32 cellular contexts compared by ENCODE assay signal in genomic region chr10:44033008-44033407, GRCh38.
DNase-seq lines count a peak whose midpoint lies in the region; ATAC-seq and TF ChIP-seq lines count a peak whose summit lies in the region.
"Had no signal": no experiment of that assay in that cellular context is flagged by ENCODE, and none has a peak within 500 bp of the region (broad histone marks: within the 10 kb centered on the region; RNA-seq: fewer than 3 reads in every experiment).

No MANE protein-coding gene starts in this region.

- H2AK5ac ChIP-seq in IMR-90 (ENCODE audit: low read depth, low read length) = no peak overlapping the region

- H3K79me1 ChIP-seq in IMR-90 (ENCODE audit: low read depth in 1 of 2, low read length in 2 of 2) = no peaks in the 10 kb centered on the region

- DNase-seq in AG04449 (ENCODE audit: low read depth, low spot score) = peak; percentile 58
- peak; percentile 65 for DNase-seq in IMR-90
- peak; percentile 43 for DNase-seq in brain microvascular endothelial cell
- peak; percentile 12 for DNase-seq in iris pigment epithelial cell (ENCODE audit: low read depth)
- no peak for DNase-seq in nucleus accumbens (lab: John Stamatoyannopoulos, UW)
- DNase-seq in NCI-H510A treated with DMSO at 0.1 percent for 48 hours (lab: John Stamatoyannopoulos, UW) = no peak
- DNase-seq in PC-9 = no peak
- no peak for DNase-seq in KG1 (lab: John Stamatoyannopoulos, UW)
- DNase-seq: activated CD4-positive, alpha-beta T cell treated with anti-CD3 and anti-CD28 coated beads for 48 hours; activated CD8-positive, alpha-beta memory T cell treated with anti-CD3 and anti-CD28 coated beads for 24 hours; activated T-cell treated with anti-CD3 and anti-CD28 coated beads, Interleukin-2, amount 50 U/mL, for 1 hour; AML-193; CD8-positive, alpha-beta T cell; DMS153; effector memory CD8-positive, alpha-beta T cell; erythroblast; GDM1; hypothalamus; immature natural killer cell; left ventricle myocardium inferior; mesendoderm; NCI-H524; NK-92 treated with Interleukin-12 subunit alpha and Interleukin-12 subunit beta, amount 100 ng/mL, for 24 hours; SHP77 treated with DMSO at 0.1 percent for 48 hours; stimulated activated naive CD8-positive, alpha-beta T cell treated with anti-CD3 and anti-CD28 coated beads, Interleukin-15, Interleukin-2, amounts not matched to agents 100 U/mL and 50 U/mL, for 24 hours; T-helper 9 cell; WERI-Rb-1 had no signal

- H4K8ac ChIP-seq in IMR-90 (ENCODE audit: low read depth in 2 of 2, low read length in 2 of 2) = no peak overlapping the region

- no peak overlapping the region for H3K9ac ChIP-seq in IMR-90 (ENCODE audit: low read depth, low read length)

- in situ Hi-C loops in IMR-90 (cut with MboI; ENCODE audit: low sequenced_read_pairs) (no loop called here), brain microvascular endothelial cell (cut with HindIII; ENCODE audit: low pct_ligation_motif_present, low sequenced_read_pairs) (no loop called here)

- H4K91ac ChIP-seq in IMR-90 (ENCODE audit: insufficient read depth, low read depth, low read length) = no peak overlapping the region

- H4K20me1 ChIP-seq in IMR-90 (ENCODE audit: insufficient read depth, low read length) (no peaks in the 10 kb centered on the region), PC-9 (ENCODE audit: insufficient read depth) (no peaks in the 10 kb centered on the region; the same call in 1 of the 2 replicates)

- H3K36me3 ChIP-seq in IMR-90 (ENCODE audit: control insufficient read depth, insufficient read depth, low read length) (no peaks in the 10 kb centered on the region), brain microvascular endothelial cell (replicated peaks) (no peaks in the 10 kb centered on the region), PC-9 (ENCODE audit: low read depth) (no peaks in the 10 kb centered on the region)
- H3K36me3 ChIP-seq: cardiac muscle cell, gastroesophageal sphincter, left ventricle myocardium inferior, WERI-Rb-1 had no signal

- no peak overlapping the region for H2BK5ac ChIP-seq in IMR-90 (ENCODE audit: low read depth, low read length, poor library complexity, severe bottlenecking)

- no peak overlapping the region for H2AK9ac ChIP-seq in IMR-90 (replicated peaks; ENCODE audit: low read depth, low read length, poor library complexity)

- no peak overlapping the region for H2AFZ ChIP-seq in IMR-90 (replicated peaks; ENCODE audit: low read length, poor library complexity)
- no peak overlapping the region for H2AFZ ChIP-seq in PC-9

- H2BK15ac ChIP-seq in IMR-90 (ENCODE audit: low read depth, low read length) = no peak overlapping the region

- no peak overlapping the region for H3K4ac ChIP-seq in IMR-90 (ENCODE audit: low read depth, low read length)

- TF ChIP-seq RAD21 in IMR-90 (IDR thresholded peaks at IDR 0.05; ENCODE audit: low read length) = no peak

- no peak for TF ChIP-seq POLR2A in IMR-90 (IDR thresholded peaks at IDR 0.05; ENCODE audit: low read depth, low read length)

- dilution Hi-C loops in IMR-90 (cut with HindIII; ENCODE audit: low sequenced_read_pairs, unreplicated experiment) = no loop called here

- H3K27me3 ChIP-seq in IMR-90 (ENCODE audit: control insufficient read depth, insufficient read depth, low read length) (peaks cover 11% of the 10 kb centered on the region), brain microvascular endothelial cell (replicated peaks) (no peaks in the 10 kb centered on the region), PC-9 (ENCODE audit: insufficient read depth, low read depth) (no peaks in the 10 kb centered on the region; the same call in 1 of the 2 replicates)
- H3K27me3 ChIP-seq: cardiac muscle cell, gastroesophageal sphincter had no signal

- no peak overlapping the region for H3K4me2 ChIP-seq in IMR-90 (ENCODE audit: low read depth, low read length)
- H3K4me2 ChIP-seq in PC-9 = no peak overlapping the region

- H3K4me1 ChIP-seq in IMR-90 (ENCODE audit: control insufficient read depth, insufficient read depth, low read length) = no peaks in the 10 kb centered on the region
- no peaks in the 10 kb centered on the region for H3K4me1 ChIP-seq in PC-9 (replicated peaks; ENCODE audit: insufficient read depth)

- H3K56ac ChIP-seq in IMR-90 (ENCODE audit: extremely low read depth, insufficient read depth, low read length) = no peak overlapping the region

- intact Hi-C loops in IMR-90 (cut with micrococcal nuclease) (no loop called here), PC-9 (cut with micrococcal nuclease; ENCODE audit: unreplicated experiment) (no loop called here)

- no TSS peak for BruUV-seq in IMR-90 (replicated peaks; lab: Mats Ljungman, UMichigan)
- no TSS peak for BruUV-seq in PC-9 (replicated peaks; lab: Mats Ljungman, UMichigan)

- H3K4me3 ChIP-seq in AG04449 (ENCODE audit: low read depth, low read length) (no peak overlapping the region), IMR-90 (ENCODE audit: insufficient read depth, low read depth, low read length) (no peak overlapping the region), brain microvascular endothelial cell (ENCODE audit: low read depth, low read length) (no peak overlapping the region), PC-9 (no peak overlapping the region)
- H3K4me3 ChIP-seq: cardiac muscle cell, coronary artery, gastroesophageal sphincter, left ventricle myocardium inferior had no signal

- H3K79me2 ChIP-seq in PC-9 (ENCODE audit: low read depth) = no peaks in the 10 kb centered on the region

- H3F3A ChIP-seq in PC-9 (ENCODE audit: insufficient read depth, low read depth) = no peaks in the 10 kb centered on the region

- H3K9me3 ChIP-seq in IMR-90 (ENCODE audit: control insufficient read depth, insufficient read depth, low read length) = no peaks in the 10 kb centered on the region
- no peaks in the 10 kb centered on the region; the same call in 1 of the 2 replicates for H3K9me3 ChIP-seq in PC-9 (ENCODE audit: insufficient read depth, low read depth)
- H3K9me3 ChIP-seq: gastroesophageal sphincter, left ventricle myocardium inferior had no signal

- ATAC-seq in IMR-90 (ENCODE audit: low read depth) = no peak
- ATAC-seq: CD8-positive, alpha-beta T cell; effector memory CD8-positive, alpha-beta T cell; HCT116; stimulated activated naive CD8-positive, alpha-beta T cell treated with anti-CD3 and anti-CD28 coated beads, Interleukin-15, Interleukin-2, amounts not matched to agents 100 U/mL and 50 U/mL, for 24 hours had no signal

- H3K18ac ChIP-seq in IMR-90 (ENCODE audit: low read depth, low read length) = no peak overlapping the region

- H3K27ac ChIP-seq in IMR-90 (ENCODE audit: insufficient read depth, low read length) (no peak overlapping the region), brain microvascular endothelial cell (peak overlapping the region; percentile 14), PC-9 (no peak overlapping the region)
- H3K27ac ChIP-seq: 22Rv1, cardiac muscle cell, coronary artery, gastroesophageal sphincter, left ventricle myocardium inferior, WERI-Rb-1 had no signal

- CTCF ChIA-PET in AG04449 (lab: Yijun Ruan, JAX) (no interaction called here), IMR-90 (lab: Yijun Ruan, JAX) (no interaction called here), PC-9 (lab: Charles Lee) (no interaction called here)

- POLR2A ChIA-PET in AG04449 (lab: Yijun Ruan, JAX) = no interaction called here
- POLR2A ChIA-PET in IMR-90 (lab: Charles Lee; ENCODE audit: unreplicated experiment) = no interaction called here
- POLR2A ChIA-PET in PC-9 (lab: Charles Lee; ENCODE audit: unreplicated experiment) = no interaction called here

- H3K14ac ChIP-seq in IMR-90 (replicated peaks; ENCODE audit: low read depth, low read length) = no peak overlapping the region

- no peak overlapping the region for H3K23ac ChIP-seq in IMR-90 (ENCODE audit: low read depth, low read length)

- no peaks in the 10 kb centered on the region for H3K9me1 ChIP-seq in IMR-90 (ENCODE audit: insufficient read depth, low read length)

- H2BK120ac ChIP-seq in IMR-90 (ENCODE audit: low read depth, low read length) = no peak overlapping the region

- no peak overlapping the region for H2BK20ac ChIP-seq in IMR-90 (ENCODE audit: low read depth, low read length)

- no peak overlapping the region for H4K5ac ChIP-seq in IMR-90 (ENCODE audit: low read depth, low read length)

- no peak for TF ChIP-seq CTCF in AG04449 (IDR thresholded peaks at IDR 0.05; ENCODE audit: insufficient read depth, low read length, missing control alignments)
- no peak for TF ChIP-seq CTCF in IMR-90 (conservative IDR thresholded peaks at IDR 0.05; ENCODE audit: low read depth, low read length)
- no peak for TF ChIP-seq CTCF in brain microvascular endothelial cell (IDR thresholded peaks at IDR 0.05; ENCODE audit: low read depth, low read length, missing control alignments)
- TF ChIP-seq CTCF in PC-9 (conservative IDR thresholded peaks at IDR 0.05) = no peak

- H3K9me2 ChIP-seq in PC-9 (ENCODE audit: insufficient read depth) = no peaks in the 10 kb centered on the region

- no CpG with 5 or more reads among the region's 3 CpGs for WGBS in IMR-90 (ENCODE audit: extremely low coverage in 2 of 2, insufficient read length in 1 of 2), 2 experiments

TF ChIP-seq in IMR-90, 13 proteins besides CTCF, POLR2A, EP300 and RAD21 (continues in another document):
- no peak for TF ChIP-seq SMC3 (IDR thresholded peaks at IDR 0.05; ENCODE audit: low read depth, low read length)
- TF ChIP-seq NFE2L2 (IDR thresholded peaks at IDR 0.05; ENCODE audit: low read depth, low read length) = no peak
- no peak for TF ChIP-seq RCOR1 (IDR thresholded peaks at IDR 0.05; ENCODE audit: insufficient replicate concordance, low read length)
- TF ChIP-seq ELK1 (IDR thresholded peaks at IDR 0.05; ENCODE audit: borderline replicate concordance, low read depth, low read length) = no peak
- TF ChIP-seq MXI1 (IDR thresholded peaks at IDR 0.05; ENCODE audit: borderline replicate concordance, low read depth, low read length) = no peak
- TF ChIP-seq CEBPB (IDR thresholded peaks at IDR 0.05; ENCODE audit: low read depth, low read length) = no peak
- TF ChIP-seq, protein P1, sequence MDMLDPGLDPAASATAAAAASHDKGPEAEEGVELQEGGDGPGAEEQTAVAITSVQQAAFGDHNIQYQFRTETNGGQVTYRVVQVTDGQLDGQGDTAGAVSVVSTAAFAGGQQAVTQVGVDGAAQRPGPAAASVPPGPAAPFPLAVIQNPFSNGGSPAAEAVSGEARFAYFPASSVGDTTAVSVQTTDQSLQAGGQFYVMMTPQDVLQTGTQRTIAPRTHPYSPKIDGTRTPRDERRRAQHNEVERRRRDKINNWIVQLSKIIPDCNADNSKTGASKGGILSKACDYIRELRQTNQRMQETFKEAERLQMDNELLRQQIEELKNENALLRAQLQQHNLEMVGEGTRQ (IDR thresholded peaks at IDR 0.05; ENCODE audit: low read depth, low read length) = no peak
- TF ChIP-seq MAZ (IDR thresholded peaks at IDR 0.05; ENCODE audit: borderline replicate concordance, low read depth, low read length) = no peak

Comparison
In these comparisons a context has a peak if more than half of its experiments do, and no peak if none do; other contexts are left out.
1. DNase-seq: peak in AG04449 (single experiment), IMR-90 (single experiment), brain microvascular endothelial cell (single experiment) and iris pigment epithelial cell (single experiment); none in nucleus accumbens (0 of 56), NCI-H510A treated with DMSO at 0.1 percent for 48 hours (single experiment), PC-9 (0 of 2) and KG1 (single experiment).